In the genomic region with DNA sequence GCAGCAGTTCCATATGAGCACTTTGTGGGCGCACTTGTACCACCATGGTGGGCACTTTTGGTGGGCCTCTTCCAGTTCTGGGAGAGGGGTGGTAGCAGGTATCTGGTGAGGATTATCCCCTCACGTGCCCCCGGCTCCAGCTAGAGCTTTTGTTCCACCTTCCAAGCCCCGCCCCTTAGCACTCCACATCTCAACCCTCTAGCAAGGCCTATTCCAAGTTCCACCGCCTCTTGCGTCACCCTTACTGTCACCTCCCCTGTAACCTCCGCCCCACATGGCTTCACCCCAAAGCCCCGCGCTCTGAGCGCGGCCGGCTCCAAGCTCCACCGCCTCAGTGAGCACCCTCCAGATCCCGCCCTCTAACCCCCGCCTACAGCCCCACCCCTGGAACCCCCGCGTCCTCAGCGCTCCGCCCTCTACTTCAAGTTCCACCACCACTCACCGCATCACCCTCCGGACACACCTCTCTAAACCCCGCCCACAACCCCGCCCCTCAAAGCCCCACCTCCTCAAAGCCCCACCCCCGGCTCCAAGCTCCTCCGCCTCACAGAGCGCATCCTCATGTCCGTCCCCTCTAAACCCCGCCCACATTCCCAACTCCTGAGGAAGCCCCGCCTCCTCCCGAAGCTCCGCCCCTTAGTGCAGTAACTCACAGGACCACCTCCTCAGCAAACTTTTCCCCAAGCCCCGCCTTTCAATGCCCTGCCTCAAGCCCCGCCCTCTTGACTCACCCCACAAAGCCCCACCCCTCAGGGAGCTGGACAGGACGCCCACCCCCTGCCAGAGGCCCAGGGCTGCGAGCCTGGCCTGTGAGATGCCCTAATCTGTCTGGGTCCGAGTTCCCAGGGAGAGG, we compare ENCODE assay signal across 9 cellular contexts. TPM values are rescaled to one million over a fixed set of nuclear protein-coding genes. Genes with fewer than 3 reads are reported as not detected.
DNase-seq lines count a peak whose midpoint lies in the region; ATAC-seq, FAIRE-seq and TF ChIP-seq lines count a peak whose summit lies in the region.
"Had no signal": no experiment of that assay in that cellular context is flagged by ENCODE, and none has a peak within 500 bp of the region (broad histone marks: within the 10 kb centered on the region; RNA-seq: fewer than 3 reads in every experiment).

No MANE protein-coding gene starts in this region.

- POLR2A ChIA-PET in HEK293T (lab: Yijun Ruan, JAX) = no interaction called here

- no peak overlapping the region for H3K9ac ChIP-seq in keratinocyte (ENCODE audit: control insufficient read depth, extremely low read depth, insufficient read depth, low read length)

- FAIRE-seq in keratinocyte (lab: Jason Lieb, UNC) = no peak

- H3K27ac ChIP-seq in keratinocyte (ENCODE audit: control insufficient read depth, insufficient read depth, low read length) = no peak overlapping the region

- H3K27me3 ChIP-seq in keratinocyte (ENCODE audit: control insufficient read depth, extremely low read depth, insufficient read depth, low read length) = peaks cover 10% of the 10 kb centered on the region
- H3K27me3 ChIP-seq: ascending aorta had no signal

- H3K4me3 ChIP-seq in cardiac fibroblast (replicated peaks in 1 of 2; ENCODE audit: low read depth in 2 of 2, low read length in 2 of 2) (no peak overlapping the region), keratinocyte (ENCODE audit: control insufficient read depth in 2 of 3, extremely low read depth in 1 of 3, insufficient read depth in 2 of 3, low read depth in 1 of 3, low read length in 3 of 3) (no peak overlapping the region)

- peak overlapping the region; percentile 41 for H3K4me2 ChIP-seq in keratinocyte (ENCODE audit: control insufficient read depth, extremely low read depth, insufficient read depth, low read depth, low read length)

- ATAC-seq in HG03432 (IDR thresholded peaks at IDR 0.05; ENCODE audit: unreplicated experiment) = no peak

- TF ChIP-seq CTCF in cardiac fibroblast (IDR thresholded peaks at IDR 0.05; ENCODE audit: low read depth, low read length) = no peak
- TF ChIP-seq CTCF in keratinocyte (optimal IDR thresholded peaks at IDR 0.05 in 1 of 3, IDR thresholded peaks at IDR 0.05 in 1 of 3, conservative IDR thresholded peaks at IDR 0.05 in 1 of 3; ENCODE audit: extremely low read depth in 1 of 3, insufficient read depth in 2 of 3, low read length in 3 of 3) = no peak

- no peaks in the 10 kb centered on the region for H3K9me3 ChIP-seq in keratinocyte (ENCODE audit: control insufficient read depth, low read depth, low read length)
- H3K9me3 ChIP-seq: ascending aorta had no signal

- DNase-seq in A172 (ENCODE audit: low spot score) = peak; percentile 39
- peak; percentile 98 for DNase-seq in HEK293T (ENCODE audit: extremely low spot score)
- DNase-seq in SKM-1 (lab: John Stamatoyannopoulos, UW; ENCODE audit: unreplicated experiment) = peak; percentile 82
- peak; percentile 64 to 80 for DNase-seq in cardiac fibroblast (ENCODE audit: low read depth in 2 of 2)
- DNase-seq in keratinocyte (ENCODE audit: low read depth, low spot score) = peak; percentile 41
- DNase-seq in stimulated activated naive CD4-positive, alpha-beta T cell treated with Interleukin-2 at 50 U/mL for 16 hours (lab: John Stamatoyannopoulos, UW) = peak; percentile 26
- no peak for DNase-seq in NCI-H1694 treated with DMSO at 0.1 percent for 48 hours (lab: John Stamatoyannopoulos, UW)

- CTCF ChIA-PET in HEK293T (lab: Yijun Ruan, JAX) = interaction anchor here (0.7 to 1.0 kb wide), 4 partner anchors 11 to 71 kb away, joined by 3 to 4 read pairs (median 3); no protein-coding TSS in a partner anchor

- no peaks in the 10 kb centered on the region for H3K79me2 ChIP-seq in keratinocyte (ENCODE audit: control insufficient read depth, insufficient read depth, low read length)

- H3K36me3 ChIP-seq in keratinocyte (ENCODE audit: control insufficient read depth in 2 of 2, extremely low read depth in 1 of 2, insufficient read depth in 2 of 2, low read length in 2 of 2) = no peaks in the 10 kb centered on the region
- H3K36me3 ChIP-seq: ascending aorta had no signal

- dilution Hi-C loops in keratinocyte (cut with MboI; ENCODE audit: extremely low pct_ligation_motif_present, low sequenced_read_pairs) = no loop called here

- H2AFZ ChIP-seq in keratinocyte (ENCODE audit: control insufficient read depth, low read length) = no peak overlapping the region

- H3K9me1 ChIP-seq in keratinocyte (ENCODE audit: control insufficient read depth, extremely low read depth, insufficient read depth, low read length) = no peaks in the 10 kb centered on the region

- H4K20me1 ChIP-seq in keratinocyte (ENCODE audit: control insufficient read depth, extremely low read depth, insufficient read depth, low read length) = no peaks in the 10 kb centered on the region

- peaks cover 2% of the 10 kb centered on the region for H3K4me1 ChIP-seq in keratinocyte (ENCODE audit: control insufficient read depth, extremely low read depth, insufficient read depth, low read length)
- H3K4me1 ChIP-seq: ascending aorta had no signal

TF ChIP-seq in HEK293T, 16 proteins besides CTCF, POLR2A, EP300 and RAD21:
- TF ChIP-seq CTBP1 (IDR thresholded peaks at IDR 0.05; ENCODE audit: borderline replicate concordance) (no peak), SP1 (IDR thresholded peaks at IDR 0.05) (no peak; the same call in 1 of the 2 replicates), ELF4 (IDR thresholded peaks at IDR 0.05) (no peak), L3MBTL2 (conservative IDR thresholded peaks at IDR 0.05) (0 out of 2 replicates have a peak, but pooled peaks have one; percentile 22)

RNA-seq across cellular contexts. Expression of gene SCN4A, which starts 11.1 kb away (rescaled TPM):
- 0.02 TPM in 1 of 2 replicates, not detected in the other for total RNA-seq in A172 (2014; rRNA removed; shearing (Covaris generic))
- not detected in 3 replicates for polyA plus RNA-seq in keratinocyte
- polyA plus RNA-seq in keratinocyte (2011; ENCODE audit: low read depth) = not detected
- polyA plus RNA-seq in keratinocyte (2011; cell fraction: cytosol; rRNA removed) = not detected in 2 replicates
- not detected in 2 replicates for polyA plus RNA-seq in keratinocyte (2011; cell fraction: nucleus; rRNA removed)
- polyA plus RNA-seq in keratinocyte (2012; ENCODE audit: low replicate concordance) = not detected in 2 replicates
- not detected in 3 replicates for polyA minus RNA-seq in keratinocyte
- not detected for polyA minus RNA-seq in keratinocyte (2011; cell fraction: cytosol; rRNA and poly(A)+ RNA removed)
- polyA minus RNA-seq in keratinocyte (2011; cell fraction: nucleus; rRNA and poly(A)+ RNA removed) = not detected in 2 replicates

RNA-seq across cellular contexts. Expression of gene CD79B, which starts 29.4 kb away (rescaled TPM):
- total RNA-seq in A172 (2014; rRNA removed; shearing (Covaris generic)) = 0.10 and 0.72 TPM in 2 replicates
- polyA plus RNA-seq in keratinocyte = 0.07 to 0.24 TPM (median 0.08 TPM) in 3 replicates
- polyA plus RNA-seq in keratinocyte (2011; ENCODE audit: low read depth) = not detected
- polyA plus RNA-seq in keratinocyte (2011; cell fraction: cytosol; rRNA removed) = 0.07 TPM in 1 of 2 replicates, not detected in the other
- polyA plus RNA-seq in keratinocyte (2011; cell fraction: nucleus; rRNA removed) = not detected in 2 replicates
- polyA plus RNA-seq in keratinocyte (2012; ENCODE audit: low replicate concordance) = not detected in 2 replicates
- polyA minus RNA-seq in keratinocyte = 0.19 to 0.46 TPM in 2 of 3 replicates, not detected in the other
- not detected for polyA minus RNA-seq in keratinocyte (2011; cell fraction: cytosol; rRNA and poly(A)+ RNA removed)
- not detected in 2 replicates for polyA minus RNA-seq in keratinocyte (2011; cell fraction: nucleus; rRNA and poly(A)+ RNA removed)
- total RNA-seq: ascending aorta had no signal

RNA-seq across cellular contexts. Expression of gene PRR29, which starts 36.6 kb away (rescaled TPM):
- 0.31 and 0.76 TPM in 2 replicates for total RNA-seq in A172 (2014; rRNA removed; shearing (Covaris generic))
- polyA plus RNA-seq in keratinocyte = 0.01 TPM in 1 of 3 replicates, not detected in the others
- not detected for polyA plus RNA-seq in keratinocyte (2011; ENCODE audit: low read depth)
- not detected in 2 replicates for polyA plus RNA-seq in keratinocyte (2011; cell fraction: cytosol; rRNA removed)
- 0.23 TPM in 1 of 2 replicates, not detected in the other for polyA plus RNA-seq in keratinocyte (2011; cell fraction: nucleus; rRNA removed)
- polyA plus RNA-seq in keratinocyte (2012; ENCODE audit: low replicate concordance) = not detected in 2 replicates
- polyA minus RNA-seq in keratinocyte = not detected in 3 replicates
- not detected for polyA minus RNA-seq in keratinocyte (2011; cell fraction: cytosol; rRNA and poly(A)+ RNA removed)
- polyA minus RNA-seq in keratinocyte (2011; cell fraction: nucleus; rRNA and poly(A)+ RNA removed) = not detected in 2 replicates

RNA-seq across cellular contexts. Expression of gene GH1, which starts 42.9 kb away (rescaled TPM):
- not detected in 2 replicates for total RNA-seq in A172 (2014; rRNA removed; shearing (Covaris generic))
- polyA plus RNA-seq in keratinocyte = not detected in 3 replicates
- not detected for polyA plus RNA-seq in keratinocyte (2011; ENCODE audit: low read depth)
- polyA plus RNA-seq in keratinocyte (2011; cell fraction: cytosol; rRNA removed) = not detected in 2 replicates
- not detected in 2 replicates for polyA plus RNA-seq in keratinocyte (2011; cell fraction: nucleus; rRNA removed)
- polyA plus RNA-seq in keratinocyte (2012; ENCODE audit: low replicate concordance) = not detected in 2 replicates
- not detected in 3 replicates for polyA minus RNA-seq in keratinocyte
- not detected for polyA minus RNA-seq in keratinocyte (2011; cell fraction: cytosol; rRNA and poly(A)+ RNA removed)
- polyA minus RNA-seq in keratinocyte (2011; cell fraction: nucleus; rRNA and poly(A)+ RNA removed) = not detected in 2 replicates
- total RNA-seq: ascending aorta had no signal

RNA-seq across cellular contexts. Expression of gene CSHL1, which starts 50.5 kb away (rescaled TPM):
- not detected in 2 replicates for total RNA-seq in A172 (2014; rRNA removed; shearing (Covaris generic))
- polyA plus RNA-seq in keratinocyte = not detected in 3 replicates
- not detected for polyA plus RNA-seq in keratinocyte (2011; ENCODE audit: low read depth)
- polyA plus RNA-seq in keratinocyte (2011; cell fraction: cytosol; rRNA removed) = not detected in 2 replicates
- polyA plus RNA-seq in keratinocyte (2011; cell fraction: nucleus; rRNA removed) = not detected in 2 replicates
- not detected in 2 replicates for polyA plus RNA-seq in keratinocyte (2012; ENCODE audit: low replicate concordance)
- not detected in 3 replicates for polyA minus RNA-seq in keratinocyte
- not detected for polyA minus RNA-seq in keratinocyte (2011; cell fraction: cytosol; rRNA and poly(A)+ RNA removed)
- not detected in 2 replicates for polyA minus RNA-seq in keratinocyte (2011; cell fraction: nucleus; rRNA and poly(A)+ RNA removed)
- total RNA-seq: ascending aorta had no signal
